In genomic region chr6:134884752-134885151, GRCh38 we compare ENCODE assay signal across 25 cellular contexts.
"Had no signal": no experiment of that assay in that cellular context is flagged by ENCODE, and none has a peak within 500 bp of the region (broad histone marks: within the 10 kb centered on the region; RNA-seq: fewer than 3 reads in every experiment).

No MANE protein-coding gene starts in this region.

- H3K9me3 Mint-ChIP-seq: effector memory CD8-positive, alpha-beta T cell; endodermal cell had no signal

- H3K4me2 ChIP-seq: hepatocyte had no signal

- H3K4me1 ChIP-seq: colonic mucosa, foreskin keratinocyte, gastroesophageal sphincter had no signal

- H3K4me1 Mint-ChIP-seq: endodermal cell had no signal

- H3K27ac Mint-ChIP-seq: dendritic cell treated with granulocyte-macrophage colony-stimulating factor and Interleukin-4, amounts not matched to agents 40 ng/mL and 50 ng/mL, for 4 days; effector memory CD8-positive, alpha-beta T cell; endodermal cell had no signal

- H3K27me3 ChIP-seq: colonic mucosa, dorsolateral prefrontal cortex, foreskin keratinocyte, gastrocnemius medialis, gastroesophageal sphincter, hepatocyte had no signal

- H3K9me3 ChIP-seq: colonic mucosa, esophagus muscularis mucosa, esophagus squamous epithelium, gastrocnemius medialis, gastroesophageal sphincter, heart left ventricle, heart right ventricle had no signal

- H3K27ac ChIP-seq: colonic mucosa, coronary artery, dorsolateral prefrontal cortex, epithelial cell of prostate, esophagus muscularis mucosa, esophagus squamous epithelium, foreskin keratinocyte, gastrocnemius medialis, gastroesophageal sphincter, heart left ventricle, heart right ventricle, hepatocyte had no signal

- H3K4me3 ChIP-seq: colonic mucosa, coronary artery, dorsolateral prefrontal cortex, esophagus muscularis mucosa, esophagus squamous epithelium, gastrocnemius medialis, gastroesophageal sphincter, heart left ventricle, heart right ventricle, hepatocyte had no signal

- H3K4me3 Mint-ChIP-seq: dendritic cell treated with granulocyte-macrophage colony-stimulating factor and Interleukin-4, amounts not matched to agents 40 ng/mL and 50 ng/mL, for 4 days; effector memory CD8-positive, alpha-beta T cell; endodermal cell had no signal

- H3K79me2 ChIP-seq: hepatocyte had no signal

- ATAC-seq: effector memory CD8-positive, alpha-beta T cell; esophagus mucosa; foreskin keratinocyte; gastrocnemius medialis; gastroesophageal sphincter; heart left ventricle; heart right ventricle had no signal

- DNase-seq: colonic mucosa; cortex of kidney; dermis blood vessel endothelial cell; dorsolateral prefrontal cortex; effector CD4-positive, alpha-beta T cell; effector CD8-positive, alpha-beta T cell; effector memory CD8-positive, alpha-beta T cell; endodermal cell; erythroblast; esophagus squamous epithelium; foreskin fibroblast; foreskin keratinocyte; foreskin melanocyte; gastrocnemius medialis; glutamatergic neuron; head of caudate nucleus; heart left ventricle; heart right ventricle had no signal

- H2AFZ ChIP-seq: hepatocyte had no signal

- H3K36me3 ChIP-seq: colonic mucosa, esophagus muscularis mucosa, esophagus squamous epithelium, gastrocnemius medialis, gastroesophageal sphincter, heart left ventricle, heart right ventricle had no signal
